Comparison of ENCODE assay signal across 9 cellular contexts in the genomic region with DNA sequence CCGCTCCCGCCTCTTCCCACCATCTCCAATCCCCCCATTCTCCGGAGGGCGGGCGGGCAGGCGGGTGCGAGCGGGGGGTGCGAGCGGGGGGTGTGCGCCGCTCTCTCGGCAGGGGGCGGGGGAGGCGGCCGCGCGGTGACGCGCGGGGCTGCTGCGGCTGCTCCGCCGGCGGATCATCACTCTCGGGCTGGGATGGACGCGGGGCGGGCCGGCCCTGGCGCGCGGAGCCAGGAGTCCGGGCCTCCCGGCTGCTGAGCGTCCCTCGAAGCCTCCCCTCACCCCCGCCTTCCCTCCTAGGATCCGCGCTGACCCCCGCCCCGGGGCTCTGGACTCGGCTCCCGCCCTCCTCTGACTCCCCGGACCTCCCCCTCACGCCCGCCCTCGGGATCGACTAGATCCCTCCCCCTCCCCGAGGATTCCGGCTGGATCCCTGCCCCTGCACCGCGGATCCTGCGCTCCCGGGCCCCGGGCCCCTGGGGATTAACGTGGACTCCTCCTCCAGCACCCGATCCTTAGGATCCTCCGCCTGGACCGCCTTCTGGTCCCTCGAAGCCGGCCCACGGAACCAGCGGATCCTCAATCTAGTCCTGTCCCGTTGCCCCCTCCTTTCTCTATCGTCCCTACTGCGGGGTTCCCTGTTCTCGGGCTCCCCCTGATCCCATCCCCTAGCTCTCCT. TPM values are rescaled to one million over a fixed set of nuclear protein-coding genes. Genes with fewer than 3 reads are reported as not detected.
DNase-seq lines count a peak whose midpoint lies in the region; ATAC-seq and TF ChIP-seq lines count a peak whose summit lies in the region.
"Had no signal": no experiment of that assay in that cellular context is flagged by ENCODE, and none has a peak within 500 bp of the region (broad histone marks: within the 10 kb centered on the region; RNA-seq: fewer than 3 reads in every experiment).

No MANE protein-coding gene starts in this region.

- peak overlapping the region; percentile 91 for H3K27ac Mint-ChIP-seq in neural crest cell (ENCODE audit: unreplicated experiment)

- H3K27ac ChIP-seq in HUES6 (ENCODE audit: low read depth, low read length): peak overlapping the region; percentile 50; the same call in 1 of the 2 replicates
- peak overlapping the region; percentile 93 to 94 for H3K27ac ChIP-seq in uterus

- peaks cover 18% of the 10 kb centered on the region for H3K36me3 ChIP-seq in HUES6 (ENCODE audit: control insufficient read depth, insufficient read depth, low read length)
- H3K36me3 ChIP-seq in uterus: no peaks in the 10 kb centered on the region

- H3K36me3 Mint-ChIP-seq in neural crest cell (ENCODE audit: low read depth): peaks cover 11% of the 10 kb centered on the region

- TF ChIP-seq POLR2A in uterus (IDR thresholded peaks at IDR 0.05): peak in 1 of 2 donors; percentile 89

- peaks cover 39% of the 10 kb centered on the region for H3K4me1 Mint-ChIP-seq in neural crest cell

- H3K27me3 ChIP-seq in HUES6 (ENCODE audit: control insufficient read depth, insufficient read depth, low read length) (peaks cover 4% of the 10 kb centered on the region; the same call in 1 of the 2 replicates), uterus (no peaks in the 10 kb centered on the region)

- no peaks in the 10 kb centered on the region for H3K9me3 Mint-ChIP-seq in neural crest cell

- no peaks in the 10 kb centered on the region for H3K9me3 ChIP-seq in HUES6 (ENCODE audit: control insufficient read depth, insufficient read depth, low read depth, low read length)
- H3K9me3 ChIP-seq in uterus: no peaks in the 10 kb centered on the region

- DNase-seq in activated CD8-positive, alpha-beta memory T cell treated with anti-CD3 and anti-CD28 coated beads for 1 hour (ENCODE audit: extremely low read depth in 1 of 2, low read depth in 1 of 2): peak; percentile 41 to 65
- no peak for DNase-seq in activated CD8-positive, alpha-beta memory T cell treated with anti-CD3 and anti-CD28 coated beads for 24 hours
- peak; percentile 56 to 63 for DNase-seq in activated CD4-positive, alpha-beta T cell treated with anti-CD3 and anti-CD28 coated beads, Interleukin-2, amount 50 U/mL, for 4 hours
- DNase-seq in neural crest cell (ENCODE audit: low read depth, low spot score) (peak; percentile 16), uterus (peak in 1 of 2 donors; percentile 75), Kasumi-1 (lab: John Stamatoyannopoulos, UW) (no peak)

- TF ChIP-seq CTCF in neural crest cell (conservative IDR thresholded peaks at IDR 0.05) (peak; percentile 12), uterus (IDR thresholded peaks at IDR 0.05) (peak in 1 of 4 experiments; percentile 11)

- peak overlapping the region; percentile 97 for H3K4me3 Mint-ChIP-seq in neural crest cell

- H3K4me3 ChIP-seq in HUES6 (ENCODE audit: low read depth, low read length) (peak overlapping the region; percentile 75), uterus (peak overlapping the region; percentile 54 to 73)

- no peaks in the 10 kb centered on the region for H3K27me3 Mint-ChIP-seq in neural crest cell (ENCODE audit: low read depth)

- intact Hi-C loops in uterus (cut with DNase I; ENCODE audit: low total_unique reads): no loop called here

- H3K9ac ChIP-seq in HUES6 (ENCODE audit: low read length): peak overlapping the region; percentile 75

- H3K4me1 ChIP-seq in HUES6 (ENCODE audit: control insufficient read depth, insufficient read depth, low read length) (peaks cover 21% of the 10 kb centered on the region), uterus (peaks cover 0 to 5% of the 10 kb centered on the region in 2 donors)

- peak; percentile 40 for ATAC-seq in esophagus mucosa

RNA-seq across cellular contexts. Expression of gene TMEM256, which starts 1.0 kb away (rescaled TPM):
- total RNA-seq in esophagus mucosa (92.8 TPM), neural crest cell (71.5 and 71.6 TPM in 2 replicates), uterus (100 to 1,000 TPM in 3 of 4 donors, 10 to 100 TPM in 1; 26.0 to 131 (median 115) TPM)

RNA-seq across cellular contexts. Expression of gene NLGN2, which starts 2.8 kb away (rescaled TPM):
- total RNA-seq in esophagus mucosa: 3.0 TPM
- 104 and 106 TPM in 2 replicates for total RNA-seq in neural crest cell
- total RNA-seq in uterus: 10 to 100 TPM; 14.2 to 81.9 (median 19.7) TPM

RNA-seq across cellular contexts. Expression of gene PLSCR3, which starts 10.6 kb away (rescaled TPM):
- 23.1 TPM for total RNA-seq in esophagus mucosa
- total RNA-seq in neural crest cell: 21.9 and 25.7 TPM in 2 replicates
- 10 to 100 TPM in 3 of 4 donors, under 1 TPM in 1; 0.77 to 42.6 (median 17.6) TPM for total RNA-seq in uterus

RNA-seq across cellular contexts. Expression of gene SPEM1, which starts 15.2 kb away (rescaled TPM):
- total RNA-seq in esophagus mucosa (not detected), neural crest cell (0.26 and 0.93 TPM in 2 replicates), uterus (not detected)
- total RNA-seq: lung microvascular endothelial cell had no signal

RNA-seq across cellular contexts. Expression of gene SPEM2, which starts 20.5 kb away (rescaled TPM):
- not detected for total RNA-seq in esophagus mucosa
- total RNA-seq in neural crest cell: not detected in 2 replicates
- not detected for total RNA-seq in uterus
- total RNA-seq: lung microvascular endothelial cell had no signal

Comparison
In these comparisons a context has a peak if more than half of its experiments do, and no peak if none do; other contexts are left out.
1. DNase-seq: peak in activated CD8-positive, alpha-beta memory T cell treated with anti-CD3 and anti-CD28 coated beads for 1 hour (2 of 2), activated CD4-positive, alpha-beta T cell treated with anti-CD3 and anti-CD28 coated beads, Interleukin-2, amount 50 U/mL, for 4 hours (2 of 2) and neural crest cell (single experiment); none in activated CD8-positive, alpha-beta memory T cell treated with anti-CD3 and anti-CD28 coated beads for 24 hours (single experiment) and Kasumi-1 (0 of 2).